ENCODE assay signal across 25 cellular contexts in genomic region chr5:132308701-132309100, GRCh38. TPM values are rescaled to one million over a fixed set of nuclear protein-coding genes. Genes with fewer than 3 reads are reported as not detected.
"Had no signal": no experiment of that assay in that cellular context is flagged by ENCODE, and none has a peak within 500 bp of the region (broad histone marks: within the 10 kb centered on the region; RNA-seq: fewer than 3 reads in every experiment).

No MANE protein-coding gene starts in this region.

- H3K27ac Mint-ChIP-seq: immature natural killer cell; stimulated activated memory B cell treated with anti-CD40 and anti-IgM and Interleukin-4, amounts not matched to agents 10 μg/mL and 1 μg/mL and 100 μg/mL, for 72 hours; type B pancreatic cell had no signal

- H3K4me3 Mint-ChIP-seq: immature natural killer cell; naive thymus-derived CD8-positive, alpha-beta T cell; stimulated activated memory B cell treated with anti-CD40 and anti-IgM and Interleukin-4, amounts not matched to agents 10 μg/mL and 1 μg/mL and 100 μg/mL, for 72 hours; type B pancreatic cell had no signal

- H3K4me1 ChIP-seq: lower lobe of right lung, prostate gland, sigmoid colon, testis, tibial artery had no signal

- H3K36me3 ChIP-seq: esophagus squamous epithelium, lower lobe of right lung, prostate gland, sigmoid colon, tibial artery had no signal

- H3K9me3 Mint-ChIP-seq: type B pancreatic cell had no signal

- H3K27me3 Mint-ChIP-seq: naive thymus-derived CD8-positive, alpha-beta T cell; stimulated activated memory B cell treated with anti-CD40 and anti-IgM and Interleukin-4, amounts not matched to agents 10 μg/mL and 1 μg/mL and 100 μg/mL, for 72 hours; type B pancreatic cell had no signal

- H3K9me3 ChIP-seq: esophagus squamous epithelium, prostate gland, sigmoid colon, testis had no signal

- H3K27me3 ChIP-seq: esophagus squamous epithelium, heart right ventricle, sigmoid colon, testis, tibial artery had no signal

- ATAC-seq: lower lobe of right lung; naive thymus-derived CD8-positive, alpha-beta T cell; right cardiac atrium; stimulated activated memory B cell treated with anti-CD40 and anti-IgM and Interleukin-4, amounts not matched to agents 10 μg/mL and 1 μg/mL and 100 μg/mL, for 72 hours; stimulated activated naive CD8-positive, alpha-beta T cell treated with anti-CD3 and anti-CD28 coated beads, Interleukin-15, Interleukin-2, amounts not matched to agents 100 U/mL and 50 U/mL, for 24 hours had no signal

- H3K27ac ChIP-seq: coronary artery, esophagus squamous epithelium, heart right ventricle, lower lobe of right lung, prostate gland, sigmoid colon, testis, tibial artery had no signal

- DNase-seq: dermis blood vessel endothelial cell; effector memory CD4-positive, alpha-beta T cell; esophagus squamous epithelium; foreskin melanocyte; glutamatergic neuron; heart right ventricle; hypothalamus; immature natural killer cell; islet precursor cell; kidney glomerular epithelial cell; left ventricle myocardium superior; lower lobe of right lung; naive thymus-derived CD8-positive, alpha-beta T cell; right cardiac atrium; sigmoid colon; stimulated activated CD4-positive, alpha-beta T cell treated with anti-CD3 and anti-CD28 coated beads, Interleukin-2, amount 100 ng/mL, for 24 hours; stimulated activated CD4-positive, alpha-beta T cell treated with anti-CD3 and anti-CD28 coated beads, Interleukin-4, amount 100 ng/mL, for 4 hours; stimulated activated naive CD8-positive, alpha-beta T cell treated with anti-CD3 and anti-CD28 coated beads, Interleukin-15, Interleukin-2, amounts not matched to agents 100 U/mL and 50 U/mL, for 24 hours; substantia nigra; testis; tibial artery had no signal

- H3K4me1 Mint-ChIP-seq: immature natural killer cell; naive thymus-derived CD8-positive, alpha-beta T cell; stimulated activated memory B cell treated with anti-CD40 and anti-IgM and Interleukin-4, amounts not matched to agents 10 μg/mL and 1 μg/mL and 100 μg/mL, for 72 hours had no signal

- H3K4me3 ChIP-seq: coronary artery, esophagus squamous epithelium, heart right ventricle, lower lobe of right lung, prostate gland, sigmoid colon, testis, tibial artery had no signal

RNA-seq across cellular contexts. Expression of gene SLC22A4, which starts 14.5 kb away (rescaled TPM):
- total RNA-seq: naive thymus-derived CD8-positive, alpha-beta T cell had no signal

RNA-seq across cellular contexts. Expression of gene PDLIM4, which starts 51.2 kb away (rescaled TPM):
- total RNA-seq: naive thymus-derived CD8-positive, alpha-beta T cell had no signal
